Comparison of ENCODE assay signal across 15 cellular contexts in genomic region chr11:128711136-128711535, GRCh38. TPM values are rescaled to one million over a fixed set of nuclear protein-coding genes. Genes with fewer than 3 reads are reported as not detected.
DNase-seq lines count a peak whose midpoint lies in the region; ATAC-seq and TF ChIP-seq lines count a peak whose summit lies in the region.
"Had no signal": no experiment of that assay in that cellular context is flagged by ENCODE, and none has a peak within 500 bp of the region (broad histone marks: within the 10 kb centered on the region; RNA-seq: fewer than 3 reads in every experiment).

No MANE protein-coding gene starts in this region.

- H3K9me3 ChIP-seq in subcutaneous abdominal adipose tissue (ENCODE audit: control insufficient read depth in 5 of 5, low read length in 5 of 5), result no peaks in the 10 kb centered on the region
- H3K9me3 ChIP-seq: thyroid gland had no signal

- peaks cover 97% of the 10 kb centered on the region for H3K4me1 Mint-ChIP-seq in activated naive CD8-positive, alpha-beta T cell treated with anti-CD3 and anti-CD28 coated beads, Interleukin-2, amount 50 U/mL, for 24 hours
- peaks cover 75% of the 10 kb centered on the region for H3K4me1 Mint-ChIP-seq in activated naive CD8-positive, alpha-beta T cell treated with anti-CD3 and anti-CD28 coated beads for 36 hours

- no peaks in the 10 kb centered on the region for H3K27me3 Mint-ChIP-seq in activated naive CD8-positive, alpha-beta T cell treated with anti-CD3 and anti-CD28 coated beads, Interleukin-2, amount 50 U/mL, for 24 hours
- no peaks in the 10 kb centered on the region for H3K27me3 Mint-ChIP-seq in activated naive CD8-positive, alpha-beta T cell treated with anti-CD3 and anti-CD28 coated beads for 36 hours

- H3K27ac Mint-ChIP-seq in activated naive CD8-positive, alpha-beta T cell treated with anti-CD3 and anti-CD28 coated beads, Interleukin-2, amount 50 U/mL, for 24 hours, result peak overlapping the region; percentile 30
- no peak overlapping the region for H3K27ac Mint-ChIP-seq in activated naive CD8-positive, alpha-beta T cell treated with anti-CD3 and anti-CD28 coated beads for 36 hours
- H3K27ac Mint-ChIP-seq: activated T-helper 1 cell treated with anti-CD3 and anti-CD28 coated beads, Interleukin-12 subunit alpha, Interleukin-12 subunit beta, Interleukin-2, Interleukin-4 antibody, amounts not matched to agents 30 ng/mL and 10 ng/mL and 1 ng/mL, durations not matched to agents 14 hours and 24 hours and 36 hours had no signal

- no peak for DNase-seq in activated naive CD8-positive, alpha-beta T cell treated with anti-CD3 and anti-CD28 coated beads, Interleukin-2, amount 50 U/mL, for 24 hours
- DNase-seq in activated naive CD8-positive, alpha-beta T cell treated with anti-CD3 and anti-CD28 coated beads for 36 hours, result no peak
- peak; percentile 72 for DNase-seq in fibroblast of mammary gland (ENCODE audit: low read depth)
- no peak for DNase-seq in activated effector memory CD4-positive, alpha-beta T cell treated with Interleukin-2 at 50 U/mL for 16 hours
- DNase-seq in NCI-H510A (lab: John Stamatoyannopoulos, UW), result no peak
- DNase-seq: DMS153; mesendoderm; NCI-H2029; stimulated activated CD4-positive, alpha-beta T cell treated with anti-CD3 and anti-CD28 coated beads, Interleukin-15, amount 100 ng/mL, for 24 hours; thyroid gland had no signal

- no peaks in the 10 kb centered on the region for H3K27me3 ChIP-seq in subcutaneous abdominal adipose tissue (ENCODE audit: control insufficient read depth in 5 of 5, insufficient read depth in 4 of 5, low read length in 5 of 5)
- H3K27me3 ChIP-seq: thyroid gland had no signal

- no peak overlapping the region for H3K4me3 Mint-ChIP-seq in activated naive CD8-positive, alpha-beta T cell treated with anti-CD3 and anti-CD28 coated beads, Interleukin-2, amount 50 U/mL, for 24 hours
- H3K4me3 Mint-ChIP-seq in activated naive CD8-positive, alpha-beta T cell treated with anti-CD3 and anti-CD28 coated beads for 36 hours, result no peak overlapping the region
- H3K4me3 Mint-ChIP-seq: activated T-helper 1 cell treated with anti-CD3 and anti-CD28 coated beads, Interleukin-12 subunit alpha, Interleukin-12 subunit beta, Interleukin-2, Interleukin-4 antibody, amounts not matched to agents 30 ng/mL and 10 ng/mL and 1 ng/mL, durations not matched to agents 14 hours and 24 hours and 36 hours had no signal

- H3K36me3 Mint-ChIP-seq in activated naive CD8-positive, alpha-beta T cell treated with anti-CD3 and anti-CD28 coated beads, Interleukin-2, amount 50 U/mL, for 24 hours (ENCODE audit: low read depth), result peaks cover 16% of the 10 kb centered on the region
- H3K36me3 Mint-ChIP-seq in activated naive CD8-positive, alpha-beta T cell treated with anti-CD3 and anti-CD28 coated beads for 36 hours, result peaks cover 51% of the 10 kb centered on the region

- peaks cover 11% of the 10 kb centered on the region for H3K9me3 Mint-ChIP-seq in activated naive CD8-positive, alpha-beta T cell treated with anti-CD3 and anti-CD28 coated beads, Interleukin-2, amount 50 U/mL, for 24 hours
- peaks cover 13% of the 10 kb centered on the region for H3K9me3 Mint-ChIP-seq in activated naive CD8-positive, alpha-beta T cell treated with anti-CD3 and anti-CD28 coated beads for 36 hours

- TF ChIP-seq CTCF in fibroblast of mammary gland (conservative IDR thresholded peaks at IDR 0.05; ENCODE audit: control insufficient read depth, insufficient read depth, low read depth, low read length), result no peak

- no peak overlapping the region for H3K9ac ChIP-seq in subcutaneous abdominal adipose tissue (ENCODE audit: low read length in 5 of 5)
- H3K9ac ChIP-seq: parathyroid adenoma had no signal

- H3K4me1 ChIP-seq in subcutaneous abdominal adipose tissue (ENCODE audit: control insufficient read depth in 5 of 5, insufficient read depth in 5 of 5, low read length in 5 of 5), result peaks cover 2 to 95% (median 22%) of the 10 kb centered on the region in 5 donors
- H3K4me1 ChIP-seq: parathyroid adenoma had no signal

- no peak overlapping the region for H3K4me3 ChIP-seq in fibroblast of mammary gland (ENCODE audit: control insufficient read depth, low read depth, low read length)
- no peak overlapping the region for H3K4me3 ChIP-seq in subcutaneous abdominal adipose tissue (ENCODE audit: low read depth in 1 of 5, low read length in 5 of 5)
- H3K4me3 ChIP-seq: thyroid gland had no signal

- H3K36me3 ChIP-seq in subcutaneous abdominal adipose tissue (ENCODE audit: control insufficient read depth in 5 of 5, insufficient read depth in 5 of 5, low read length in 5 of 5), result peaks cover 0 to 7% (median 0%) of the 10 kb centered on the region in 5 donors
- H3K36me3 ChIP-seq: thyroid gland had no signal

- peak overlapping the region; percentile 39 for H3K27ac ChIP-seq in subcutaneous abdominal adipose tissue (ENCODE audit: low read depth, low read length)
- H3K27ac ChIP-seq: parathyroid adenoma, thyroid gland had no signal

- ATAC-seq in activated naive CD8-positive, alpha-beta T cell treated with anti-CD3 and anti-CD28 coated beads, Interleukin-2, amount 50 U/mL, for 24 hours, result no peak
- ATAC-seq in SK-N-SH treated with all-trans-retinoic acid at 6 μM for 48 hours (peak; percentile 26; the same call in 2 of the 3 replicates), HG02571 (IDR thresholded peaks at IDR 0.05; ENCODE audit: unreplicated experiment) (no peak)

TF ChIP-seq in SK-N-SH treated with all-trans-retinoic acid at 6 μM for 48 hours, 23 proteins besides CTCF, POLR2A, EP300 and RAD21:
- TF ChIP-seq GLIS3 (CRISPR knock-in tag; IDR thresholded peaks at IDR 0.05), result no peak
- TF ChIP-seq ZFP3 (CRISPR knock-in tag; IDR thresholded peaks at IDR 0.05), result no peak
- no peak for TF ChIP-seq ISL1 (CRISPR knock-in tag; IDR thresholded peaks at IDR 0.05)
- TF ChIP-seq ZNF565 (CRISPR knock-in tag; conservative IDR thresholded peaks at IDR 0.05; ENCODE audit: low read depth), result no peak
- no peak for TF ChIP-seq CSDC2 (CRISPR knock-in tag; IDR thresholded peaks at IDR 0.05)
- TF ChIP-seq OSR1 (CRISPR knock-in tag; IDR thresholded peaks at IDR 0.05), result no peak
TF ChIP-seq in SK-N-SH treated with all-trans-retinoic acid at 6 μM for 48 hours: peak in this region for 0.

RNA-seq across cellular contexts. Expression of gene FLI1, which starts 17.3 kb away (rescaled TPM):
- total RNA-seq in activated naive CD8-positive, alpha-beta T cell treated with anti-CD3 and anti-CD28 coated beads for 36 hours, result 10 to 100 TPM; 37.5 to 38.9 TPM
